17 cellular contexts compared by ENCODE assay signal in the genomic region with DNA sequence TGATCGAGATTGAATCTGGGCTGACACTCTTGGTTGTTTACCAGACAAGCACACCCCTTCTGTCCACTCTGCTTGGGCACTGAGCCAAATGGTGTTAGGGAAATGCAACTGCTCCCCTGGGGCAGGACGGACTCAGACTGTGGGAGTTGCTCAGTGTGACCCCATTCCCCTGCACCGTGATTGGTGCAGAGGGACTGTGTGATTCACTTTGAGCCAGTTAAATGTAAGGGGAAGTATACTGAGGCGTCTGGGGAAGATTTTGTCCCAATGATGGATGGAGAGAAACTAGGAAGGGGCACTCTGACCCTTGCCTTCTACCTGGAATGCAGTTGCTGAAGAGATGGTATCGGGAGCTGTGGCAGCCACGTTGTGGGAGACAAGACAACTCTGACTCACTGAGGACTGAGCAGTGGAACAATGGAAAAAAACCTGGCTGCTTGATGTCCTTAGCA.
A peak's percentile ranks its signal among the peaks of the same experiment; 100 is the strongest.
DNase-seq lines count a peak whose midpoint lies in the region; ATAC-seq and TF ChIP-seq lines count a peak whose summit lies in the region.
"Had no signal": no experiment of that assay in that cellular context is flagged by ENCODE, and none has a peak within 500 bp of the region (broad histone marks: within the 10 kb centered on the region; RNA-seq: fewer than 3 reads in every experiment).

No MANE protein-coding gene starts in this region.

- no peaks in the 10 kb centered on the region for H3K27me3 ChIP-seq in GM23338 (ENCODE audit: insufficient read depth)
- no peaks in the 10 kb centered on the region for H3K27me3 ChIP-seq in left lung
- no peaks in the 10 kb centered on the region for H3K27me3 ChIP-seq in prostate gland (replicated peaks; ENCODE audit: insufficient read depth)
- H3K27me3 ChIP-seq: esophagus squamous epithelium, upper lobe of left lung had no signal

- H3K4me1 ChIP-seq in GM23338 (ENCODE audit: insufficient read depth) (no peaks in the 10 kb centered on the region), left lung (no peaks in the 10 kb centered on the region), prostate gland (replicated peaks) (no peaks in the 10 kb centered on the region)
- H3K4me1 ChIP-seq: esophagus squamous epithelium had no signal

- no peaks in the 10 kb centered on the region; the same call in 2 of the 3 replicates for H3K36me3 Mint-ChIP-seq in GM23338 (ENCODE audit: low read depth)
- peaks cover 9% of the 10 kb centered on the region for H3K36me3 Mint-ChIP-seq in neural crest cell (ENCODE audit: low read depth)

- H3K27ac ChIP-seq in GM23338 (ENCODE audit: low read depth) = no peak overlapping the region
- H3K27ac ChIP-seq in left lung = no peak overlapping the region
- H3K27ac ChIP-seq in prostate gland = no peak overlapping the region
- H3K27ac ChIP-seq: dorsolateral prefrontal cortex, esophagus squamous epithelium, upper lobe of left lung, VCaP had no signal

- peaks cover 2% of the 10 kb centered on the region; the same call in 1 of the 3 replicates for H3K9me3 Mint-ChIP-seq in GM23338
- H3K9me3 Mint-ChIP-seq in neural crest cell = peaks cover 6% of the 10 kb centered on the region
- H3K9me3 Mint-ChIP-seq: stimulated activated memory B cell treated with anti-CD40 and anti-IgM and Interleukin-4, amounts not matched to agents 10 μg/mL and 1 μg/mL and 100 μg/mL, for 72 hours had no signal

- H3K9me2 ChIP-seq in GM23338 (ENCODE audit: insufficient read depth) = 0 out of 2 replicates have a peak, but pooled peaks cover 6% of the 10 kb centered on the region

- 76% methylated on average over 6 of the region's 6 CpGs for WGBS in prostate gland

- no peaks in the 10 kb centered on the region for H3K27me3 Mint-ChIP-seq in GM23338 (ENCODE audit: insufficient read depth, low read depth, poor library complexity)
- H3K27me3 Mint-ChIP-seq in neural crest cell (ENCODE audit: low read depth) = no peaks in the 10 kb centered on the region
- H3K27me3 Mint-ChIP-seq: stimulated activated memory B cell treated with anti-CD40 and anti-IgM and Interleukin-4, amounts not matched to agents 10 μg/mL and 1 μg/mL and 100 μg/mL, for 72 hours had no signal

- H3K4me3 Mint-ChIP-seq in GM23338 = no peak overlapping the region
- no peak overlapping the region for H3K4me3 Mint-ChIP-seq in neural crest cell
- H3K4me3 Mint-ChIP-seq: activated CD8-positive, alpha-beta T cell treated with anti-CD3 and anti-CD28 coated beads, Interleukin-2, amount 10 ng/mL, durations not matched to agents 7 days and 5 days; stimulated activated memory B cell treated with anti-CD40 and anti-IgM and Interleukin-4, amounts not matched to agents 10 μg/mL and 1 μg/mL and 100 μg/mL, for 72 hours had no signal

- H3K9me3 ChIP-seq in left lung (peaks cover 0 to 1% of the 10 kb centered on the region in 2 donors), prostate gland (no peaks in the 10 kb centered on the region)
- H3K9me3 ChIP-seq: upper lobe of left lung had no signal

- H3K4me2 ChIP-seq in GM23338 = no peak overlapping the region

- ATAC-seq in GM23338 (no peak), left lung (no peak), esophagus mucosa (no peak)
- ATAC-seq: activated CD8-positive, alpha-beta T cell treated with anti-CD3 and anti-CD28 coated beads, Interleukin-2, amount 10 ng/mL, durations not matched to agents 7 days and 5 days; stimulated activated memory B cell treated with anti-CD40 and anti-IgM and Interleukin-4, amounts not matched to agents 10 μg/mL and 1 μg/mL and 100 μg/mL, for 72 hours had no signal

- in situ Hi-C loops in KBM-7 (cut with MboI; ENCODE audit: low pct_unique_long_range_greater_than_20kb, low sequenced_read_pairs) = no loop called here

- H3F3A ChIP-seq in GM23338 (replicated peaks; ENCODE audit: low read depth) = no peaks in the 10 kb centered on the region

- TF ChIP-seq POLR2A in prostate gland (IDR thresholded peaks at IDR 0.05) = no peak

- no peak for TF ChIP-seq CTCF in GM23338 (conservative IDR thresholded peaks at IDR 0.05; ENCODE audit: low read depth in 2 of 2)
- TF ChIP-seq CTCF in fibroblast of villous mesenchyme (IDR thresholded peaks at IDR 0.05; ENCODE audit: insufficient read depth, low read depth, low read length) = no peak
- TF ChIP-seq CTCF in neural crest cell (conservative IDR thresholded peaks at IDR 0.05) = no peak
- no peak for TF ChIP-seq CTCF in left lung (IDR thresholded peaks at IDR 0.05)
- TF ChIP-seq CTCF in prostate gland (IDR thresholded peaks at IDR 0.05) = no peak

- 0 out of 3 replicates have a peak, but pooled peaks cover 2% of the 10 kb centered on the region for H3K4me1 Mint-ChIP-seq in GM23338
- H3K4me1 Mint-ChIP-seq in neural crest cell = peaks cover 18% of the 10 kb centered on the region

- no peak overlapping the region for H3K4me3 ChIP-seq in GM23338
- H3K4me3 ChIP-seq in fibroblast of villous mesenchyme (ENCODE audit: low read depth, low read length) = no peak overlapping the region
- H3K4me3 ChIP-seq in left lung = no peak overlapping the region
- no peak overlapping the region for H3K4me3 ChIP-seq in prostate gland
- H3K4me3 ChIP-seq: dorsolateral prefrontal cortex, upper lobe of left lung had no signal

- H2AFZ ChIP-seq in GM23338 = peak overlapping the region; percentile 6; the same call in 1 of the 2 replicates

- DNase-seq in GM23338 (ENCODE audit: low spot score) = no peak
- peak; percentile 44 for DNase-seq in NCI-H82 (lab: John Stamatoyannopoulos, UW)
- DNase-seq in fibroblast of villous mesenchyme (ENCODE audit: low read depth) = peak; percentile 44
- no peak for DNase-seq in neural crest cell (ENCODE audit: low read depth, low spot score)
- no peak for DNase-seq in left lung
- no peak for DNase-seq in KBM-7
- no peak for DNase-seq in prostate gland (ENCODE audit: low spot score)
- DNase-seq: activated CD8-positive, alpha-beta T cell treated with anti-CD3 and anti-CD28 coated beads, Interleukin-2, amount 10 ng/mL, durations not matched to agents 7 days and 5 days; anterior cingulate cortex; dorsolateral prefrontal cortex; esophagus squamous epithelium; hippocampal formation had no signal

- H3K36me3 ChIP-seq in GM23338 (ENCODE audit: insufficient read depth) = no peaks in the 10 kb centered on the region
- no peaks in the 10 kb centered on the region for H3K36me3 ChIP-seq in left lung
- no peaks in the 10 kb centered on the region for H3K36me3 ChIP-seq in prostate gland
- H3K36me3 ChIP-seq: esophagus squamous epithelium, upper lobe of left lung had no signal

- intact Hi-C loops in left lung (cut with DNase I) = no loop called here
- intact Hi-C loops in prostate gland (cut with DNase I) = no loop called here

- H3K27ac Mint-ChIP-seq in GM23338 = no peak overlapping the region
- H3K27ac Mint-ChIP-seq in neural crest cell (ENCODE audit: unreplicated experiment) = peak overlapping the region; percentile 90
- H3K27ac Mint-ChIP-seq: activated CD8-positive, alpha-beta T cell treated with anti-CD3 and anti-CD28 coated beads, Interleukin-2, amount 10 ng/mL, durations not matched to agents 7 days and 5 days; activated T-helper 2 cell treated with anti-CD3 and anti-CD28 coated beads, Interferon-gamma antibody, Interleukin-2, Interleukin-4, amounts not matched to agents 10 μg/mL and 5 μg/mL and 100 μg/mL, durations not matched to agents 14 hours and 24 hours and 36 hours; stimulated activated memory B cell treated with anti-CD40 and anti-IgM and Interleukin-4, amounts not matched to agents 10 μg/mL and 1 μg/mL and 100 μg/mL, for 72 hours had no signal

- H4K20me1 ChIP-seq in GM23338 (replicated peaks; ENCODE audit: insufficient read depth) = no peaks in the 10 kb centered on the region

- H3K79me2 ChIP-seq in GM23338 (replicated peaks; ENCODE audit: insufficient read depth) = no peaks in the 10 kb centered on the region

TF ChIP-seq in GM23338, 12 proteins besides CTCF, POLR2A, EP300 and RAD21:
- TF ChIP-seq ZNF331 (CRISPR knock-in tag; IDR thresholded peaks at IDR 0.05; ENCODE audit: low read depth) (no peak), EZH2 (IDR thresholded peaks at IDR 0.05; ENCODE audit: low read depth, unreplicated experiment) (no peak), CREB1 (CRISPR knock-in tag; IDR thresholded peaks at IDR 0.05; ENCODE audit: low read depth) (no peak), POLR2AphosphoS5 (IDR thresholded peaks at IDR 0.05; ENCODE audit: low read depth) (no peak), JUNB (IDR thresholded peaks at IDR 0.05; ENCODE audit: unreplicated experiment) (no peak)
- TF ChIP-seq, protein P1, sequence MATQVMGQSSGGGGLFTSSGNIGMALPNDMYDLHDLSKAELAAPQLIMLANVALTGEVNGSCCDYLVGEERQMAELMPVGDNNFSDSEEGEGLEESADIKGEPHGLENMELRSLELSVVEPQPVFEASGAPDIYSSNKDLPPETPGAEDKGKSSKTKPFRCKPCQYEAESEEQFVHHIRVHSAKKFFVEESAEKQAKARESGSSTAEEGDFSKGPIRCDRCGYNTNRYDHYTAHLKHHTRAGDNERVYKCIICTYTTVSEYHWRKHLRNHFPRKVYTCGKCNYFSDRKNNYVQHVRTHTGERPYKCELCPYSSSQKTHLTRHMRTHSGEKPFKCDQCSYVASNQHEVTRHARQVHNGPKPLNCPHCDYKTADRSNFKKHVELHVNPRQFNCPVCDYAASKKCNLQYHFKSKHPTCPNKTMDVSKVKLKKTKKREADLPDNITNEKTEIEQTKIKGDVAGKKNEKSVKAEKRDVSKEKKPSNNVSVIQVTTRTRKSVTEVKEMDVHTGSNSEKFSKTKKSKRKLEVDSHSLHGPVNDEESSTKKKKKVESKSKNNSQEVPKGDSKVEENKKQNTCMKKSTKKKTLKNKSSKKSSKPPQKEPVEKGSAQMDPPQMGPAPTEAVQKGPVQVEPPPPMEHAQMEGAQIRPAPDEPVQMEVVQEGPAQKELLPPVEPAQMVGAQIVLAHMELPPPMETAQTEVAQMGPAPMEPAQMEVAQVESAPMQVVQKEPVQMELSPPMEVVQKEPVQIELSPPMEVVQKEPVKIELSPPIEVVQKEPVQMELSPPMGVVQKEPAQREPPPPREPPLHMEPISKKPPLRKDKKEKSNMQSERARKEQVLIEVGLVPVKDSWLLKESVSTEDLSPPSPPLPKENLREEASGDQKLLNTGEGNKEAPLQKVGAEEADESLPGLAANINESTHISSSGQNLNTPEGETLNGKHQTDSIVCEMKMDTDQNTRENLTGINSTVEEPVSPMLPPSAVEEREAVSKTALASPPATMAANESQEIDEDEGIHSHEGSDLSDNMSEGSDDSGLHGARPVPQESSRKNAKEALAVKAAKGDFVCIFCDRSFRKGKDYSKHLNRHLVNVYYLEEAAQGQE (IDR thresholded peaks at IDR 0.05; ENCODE audit: unreplicated experiment) = no peak

Comparison
In these comparisons a context has a peak if more than half of its experiments do, and no peak if none do; other contexts are left out.
1. DNase-seq: peak in NCI-H82 (single experiment) and fibroblast of villous mesenchyme (single experiment); none in GM23338 (single experiment), neural crest cell (single experiment), left lung (0 of 2), KBM-7 (single experiment) and prostate gland (single experiment).